ENCODE assay signal across 2 cellular contexts in genomic region chr9:135604437-135605237, GRCh38.
TF ChIP-seq lines count a peak whose summit lies in the region.

No MANE protein-coding gene starts in this region.

TF ChIP-seq in SK-N-SH, 30 proteins besides CTCF, POLR2A, EP300 and RAD21:
- TF ChIP-seq IRF3 (IDR thresholded peaks at IDR 0.05; ENCODE audit: low read depth, low read length) (no peak), FOSL2 (IDR thresholded peaks at IDR 0.05; ENCODE audit: borderline replicate concordance, low read depth) (no peak), MAX (IDR thresholded peaks at IDR 0.05; ENCODE audit: low read depth) (no peak), ELF1 (IDR thresholded peaks at IDR 0.05) (no peak), ZBTB33 (IDR thresholded peaks at IDR 0.05; ENCODE audit: borderline replicate concordance, low read depth) (no peak), USF1 (IDR thresholded peaks at IDR 0.05; ENCODE audit: borderline replicate concordance, low read depth) (no peak), USF2 (IDR thresholded peaks at IDR 0.05; ENCODE audit: borderline replicate concordance, low read depth, low read length) (no peak), PBX3 (IDR thresholded peaks at IDR 0.05) (no peak), YY1 (IDR thresholded peaks at IDR 0.05; ENCODE audit: low read depth) (no peak), FOXM1 (IDR thresholded peaks at IDR 0.05; ENCODE audit: low read depth) (no peak), FOXJ3 (CRISPR knock-in tag; IDR thresholded peaks at IDR 0.05) (no peak), JUND (IDR thresholded peaks at IDR 0.05) (no peak), EZH2phosphoT487 (IDR thresholded peaks at IDR 0.05; ENCODE audit: borderline replicate concordance, low read depth) (no peak), NFIC (IDR thresholded peaks at IDR 0.05; ENCODE audit: borderline replicate concordance) (no peak), MEF2A (IDR thresholded peaks at IDR 0.05; ENCODE audit: borderline replicate concordance, low read depth) (no peak), GABPA (IDR thresholded peaks at IDR 0.05; ENCODE audit: low read depth) (no peak), GATA2 (CRISPR knock-in tag; IDR thresholded peaks at IDR 0.05) (no peak), CHD2 (IDR thresholded peaks at IDR 0.05; ENCODE audit: low read length, partially characterized antibody) (no peak), SMC3 (IDR thresholded peaks at IDR 0.05; ENCODE audit: low read depth, low read length) (no peak), MXI1 (IDR thresholded peaks at IDR 0.05; ENCODE audit: low read depth, low read length) (no peak)

TF ChIP-seq in IMR-90, 13 proteins besides CTCF, POLR2A, EP300 and RAD21 (continued from another document):
- TF ChIP-seq ELK1 (IDR thresholded peaks at IDR 0.05; ENCODE audit: borderline replicate concordance, low read depth, low read length) (no peak), FOS (IDR thresholded peaks at IDR 0.05; ENCODE audit: low read depth, low read length) (no peak), MAFK (IDR thresholded peaks at IDR 0.05; ENCODE audit: low read depth, low read length) (no peak), RCOR1 (IDR thresholded peaks at IDR 0.05; ENCODE audit: insufficient replicate concordance, low read length) (no peak), MXI1 (IDR thresholded peaks at IDR 0.05; ENCODE audit: borderline replicate concordance, low read depth, low read length) (no peak), MAZ (IDR thresholded peaks at IDR 0.05; ENCODE audit: borderline replicate concordance, low read depth, low read length) (no peak), SMC3 (IDR thresholded peaks at IDR 0.05; ENCODE audit: low read depth, low read length) (no peak), CEBPB (IDR thresholded peaks at IDR 0.05; ENCODE audit: low read depth, low read length) (no peak), RFX5 (IDR thresholded peaks at IDR 0.05; ENCODE audit: low read depth, low read length) (no peak), CHD1 (IDR thresholded peaks at IDR 0.05; ENCODE audit: low read depth, low read length) (no peak), NFE2L2 (IDR thresholded peaks at IDR 0.05; ENCODE audit: low read depth, low read length) (no peak), USF2 (IDR thresholded peaks at IDR 0.05; ENCODE audit: low read depth, low read length) (no peak)
